In genomic region chr7:74206589-74207120, GRCh38 we compare ENCODE assay signal across 8 cellular contexts. TPM values are rescaled to one million over a fixed set of nuclear protein-coding genes. Genes with fewer than 3 reads are reported as not detected.
A peak's percentile ranks its signal among the peaks of the same experiment; 100 is the strongest.
DNase-seq lines count a peak whose midpoint lies in the region; ATAC-seq, FAIRE-seq and TF ChIP-seq lines count a peak whose summit lies in the region.

No MANE protein-coding gene starts in this region.

- H3K4me3 Mint-ChIP-seq in activated T-helper 1 cell treated with anti-CD3 and anti-CD28 coated beads, Interleukin-12 subunit alpha, Interleukin-12 subunit beta, Interleukin-2, Interleukin-4 antibody, amounts not matched to agents 30 ng/mL and 10 ng/mL and 1 ng/mL, durations not matched to agents 14 hours and 24 hours and 36 hours = peak overlapping the region; percentile 49
- H3K4me3 Mint-ChIP-seq in nephron progenitor cell = no peak overlapping the region

- peaks cover 23% of the 10 kb centered on the region for H3K4me1 Mint-ChIP-seq in activated T-helper 1 cell treated with anti-CD3 and anti-CD28 coated beads, Interleukin-12 subunit alpha, Interleukin-12 subunit beta, Interleukin-2, Interleukin-4 antibody, amounts not matched to agents 30 ng/mL and 10 ng/mL and 1 ng/mL, durations not matched to agents 14 hours and 24 hours and 36 hours (ENCODE audit: low read depth)
- no peaks in the 10 kb centered on the region for H3K4me1 Mint-ChIP-seq in nephron progenitor cell

- H3K9me3 Mint-ChIP-seq in activated T-helper 1 cell treated with anti-CD3 and anti-CD28 coated beads, Interleukin-12 subunit alpha, Interleukin-12 subunit beta, Interleukin-2, Interleukin-4 antibody, amounts not matched to agents 30 ng/mL and 10 ng/mL and 1 ng/mL, durations not matched to agents 14 hours and 24 hours and 36 hours = no peaks in the 10 kb centered on the region
- H3K9me3 Mint-ChIP-seq in nephron progenitor cell = no peaks in the 10 kb centered on the region

- no peak for ATAC-seq in HG02981 (IDR thresholded peaks at IDR 0.05; ENCODE audit: unreplicated experiment)

- H3K27me3 Mint-ChIP-seq in activated T-helper 1 cell treated with anti-CD3 and anti-CD28 coated beads, Interleukin-12 subunit alpha, Interleukin-12 subunit beta, Interleukin-2, Interleukin-4 antibody, amounts not matched to agents 30 ng/mL and 10 ng/mL and 1 ng/mL, durations not matched to agents 14 hours and 24 hours and 36 hours (ENCODE audit: insufficient read depth) = no peaks in the 10 kb centered on the region
- peaks cover 23% of the 10 kb centered on the region for H3K27me3 Mint-ChIP-seq in nephron progenitor cell (ENCODE audit: low read depth, poor library complexity)

- intact Hi-C loops in activated T-helper 1 cell treated with anti-CD3 and anti-CD28 coated beads, Interleukin-12 subunit alpha, Interleukin-12 subunit beta, Interleukin-2, Interleukin-4 antibody, amounts not matched to agents 30 ng/mL and 10 ng/mL and 1 ng/mL, durations not matched to agents 14 hours and 24 hours and 36 hours (cut with micrococcal nuclease) = loop anchor here (1.0 to 5.0 kb wide), 3 partner anchors 48 to 195 kb away; partner anchors contain the start of gene RFC2

- DNase-seq in ELR (ENCODE audit: low read depth) (peak; percentile 78), HuH-7.5 (ENCODE audit: low spot score) (peak; percentile 69), RCC 7860 (ENCODE audit: low spot score) (peak; percentile 66), fibroblast of mammary gland (ENCODE audit: low read depth) (peak; percentile 64), nephron progenitor cell (peak; percentile 95)
- DNase-seq in activated T-helper 1 cell treated with anti-CD3 and anti-CD28 coated beads, Interleukin-12 subunit alpha, Interleukin-12 subunit beta, Interleukin-2, Interleukin-4 antibody, amounts not matched to agents 30 ng/mL and 10 ng/mL and 1 ng/mL, durations not matched to agents 14 hours and 24 hours and 36 hours (ENCODE audit: low spot score) = peak; percentile 72
- DNase-seq in stimulated activated naive CD4-positive, alpha-beta T cell (lab: John Stamatoyannopoulos, UW) = peak; percentile 48 to 83 (median 68)

- peak overlapping the region; percentile 29 for H3K4me3 ChIP-seq in fibroblast of mammary gland (ENCODE audit: control insufficient read depth, low read depth, low read length)

- peak; percentile 82 for TF ChIP-seq CTCF in fibroblast of mammary gland (conservative IDR thresholded peaks at IDR 0.05; ENCODE audit: control insufficient read depth, insufficient read depth, low read depth, low read length)
- peak; percentile 95 for TF ChIP-seq CTCF in nephron progenitor cell (IDR thresholded peaks at IDR 0.05)

- no peak overlapping the region for H3K27ac Mint-ChIP-seq in activated T-helper 1 cell treated with anti-CD3 and anti-CD28 coated beads, Interleukin-12 subunit alpha, Interleukin-12 subunit beta, Interleukin-2, Interleukin-4 antibody, amounts not matched to agents 30 ng/mL and 10 ng/mL and 1 ng/mL, durations not matched to agents 14 hours and 24 hours and 36 hours
- no peak overlapping the region for H3K27ac Mint-ChIP-seq in nephron progenitor cell

- peaks cover 5% of the 10 kb centered on the region for H3K36me3 Mint-ChIP-seq in activated T-helper 1 cell treated with anti-CD3 and anti-CD28 coated beads, Interleukin-12 subunit alpha, Interleukin-12 subunit beta, Interleukin-2, Interleukin-4 antibody, amounts not matched to agents 30 ng/mL and 10 ng/mL and 1 ng/mL, durations not matched to agents 14 hours and 24 hours and 36 hours (ENCODE audit: low read depth)
- peaks cover 4% of the 10 kb centered on the region for H3K36me3 Mint-ChIP-seq in nephron progenitor cell (ENCODE audit: low read depth)

- no peak for FAIRE-seq in RCC 7860 (lab: Jason Lieb, UNC)

RNA-seq across cellular contexts. Expression of gene LAT2, which starts 3.2 kb away (rescaled TPM):
- 15.5 and 18.3 TPM in 2 replicates for total RNA-seq in activated T-helper 1 cell treated with anti-CD3 and anti-CD28 coated beads, Interleukin-12 subunit alpha, Interleukin-12 subunit beta, Interleukin-2, Interleukin-4 antibody, amounts not matched to agents 30 ng/mL and 10 ng/mL and 1 ng/mL, durations not matched to agents 14 hours and 24 hours and 36 hours

RNA-seq across cellular contexts. Expression of gene EIF4H, which starts 32.5 kb away (rescaled TPM):
- total RNA-seq in activated T-helper 1 cell treated with anti-CD3 and anti-CD28 coated beads, Interleukin-12 subunit alpha, Interleukin-12 subunit beta, Interleukin-2, Interleukin-4 antibody, amounts not matched to agents 30 ng/mL and 10 ng/mL and 1 ng/mL, durations not matched to agents 14 hours and 24 hours and 36 hours = 343 and 355 TPM in 2 replicates

RNA-seq across cellular contexts. Expression of gene RFC2, which starts 47.5 kb away (rescaled TPM):
- total RNA-seq in activated T-helper 1 cell treated with anti-CD3 and anti-CD28 coated beads, Interleukin-12 subunit alpha, Interleukin-12 subunit beta, Interleukin-2, Interleukin-4 antibody, amounts not matched to agents 30 ng/mL and 10 ng/mL and 1 ng/mL, durations not matched to agents 14 hours and 24 hours and 36 hours = 87.3 and 89.1 TPM in 2 replicates
